In the genomic region with DNA sequence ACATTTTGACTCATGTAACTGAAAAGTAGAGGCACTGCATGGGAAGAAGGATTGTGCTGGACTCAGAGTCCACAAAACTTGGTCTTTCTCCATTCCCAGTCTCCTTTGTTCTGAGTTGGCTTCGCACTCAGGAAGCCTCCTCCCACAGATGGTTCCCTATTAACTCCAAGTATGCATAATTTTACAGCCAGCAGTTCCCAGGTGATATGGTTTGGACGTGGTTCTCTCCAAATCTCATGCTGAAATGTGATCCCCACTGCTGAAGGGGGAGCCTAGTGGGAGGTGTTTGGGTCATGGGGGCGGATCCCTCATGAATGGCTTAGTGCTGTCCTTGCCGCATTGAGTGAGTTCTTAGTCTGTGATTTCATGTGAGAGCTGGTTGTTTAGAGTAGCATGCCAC, we compare ENCODE assay signal across 15 cellular contexts.
DNase-seq lines count a peak whose midpoint lies in the region; ATAC-seq, FAIRE-seq and TF ChIP-seq lines count a peak whose summit lies in the region.
"Had no signal": no experiment of that assay in that cellular context is flagged by ENCODE, and none has a peak within 500 bp of the region (broad histone marks: within the 10 kb centered on the region; RNA-seq: fewer than 3 reads in every experiment).

No MANE protein-coding gene starts in this region.

- H3K36me3 ChIP-seq in right atrium auricular region (no peaks in the 10 kb centered on the region), H1 (ENCODE audit: control insufficient read depth in 2 of 4, insufficient read depth in 4 of 4, low read length in 3 of 4) (no peaks in the 10 kb centered on the region), mucosa of rectum (ENCODE audit: control insufficient read depth in 2 of 2, insufficient read depth in 2 of 2, low read length in 2 of 2) (no peaks in the 10 kb centered on the region)
- H3K36me3 ChIP-seq: thoracic aorta had no signal

- TF ChIP-seq CTCF in right atrium auricular region (IDR thresholded peaks at IDR 0.05) (no peak), H1 (IDR thresholded peaks at IDR 0.05; ENCODE audit: control extremely low read depth in 1 of 3, insufficient read depth in 1 of 3, low read depth in 1 of 3, low read length in 3 of 3) (no peak), osteocyte (IDR thresholded peaks at IDR 0.05) (no peak)

- no peak overlapping the region for H2BK20ac ChIP-seq in H1 (ENCODE audit: low read length)

- H2AK5ac ChIP-seq in H1 (ENCODE audit: low read depth, low read length): no peak overlapping the region

- no peak overlapping the region for H4K91ac ChIP-seq in H1 (replicated peaks; ENCODE audit: insufficient read length, low read length)

- H3K4me3 Mint-ChIP-seq in osteocyte (ENCODE audit: unreplicated experiment): no peak overlapping the region
- H3K4me3 Mint-ChIP-seq: activated CD4-positive, alpha-beta T cell treated with anti-CD3 and anti-CD28 coated beads for 36 hours; HFFc6; T-helper 1 cell treated with Interleukin-12 subunit alpha and Interleukin-12 subunit beta and Interleukin-4 antibody, amounts not matched to agents 30 μg/mL and 1 μg/mL, for 36 hours had no signal

- H3K9me3 Mint-ChIP-seq in osteocyte (ENCODE audit: unreplicated experiment): no peaks in the 10 kb centered on the region
- H3K9me3 Mint-ChIP-seq: HFFc6; T-helper 1 cell treated with Interleukin-12 subunit alpha and Interleukin-12 subunit beta and Interleukin-4 antibody, amounts not matched to agents 30 μg/mL and 1 μg/mL, for 36 hours had no signal

- no peak overlapping the region for H2BK5ac ChIP-seq in H1 (ENCODE audit: low read depth, low read length)

- no peak overlapping the region for H4K8ac ChIP-seq in H1 (ENCODE audit: extremely low read depth, insufficient read depth, low read length)

- H3K23me2 ChIP-seq in H1 (ENCODE audit: low read depth, low read length): no peaks in the 10 kb centered on the region

- no peak overlapping the region for H3K4me2 ChIP-seq in H1 (ENCODE audit: insufficient read depth in 1 of 2, low read depth in 2 of 2, low read length in 2 of 2)

- no peak overlapping the region for H3K27ac ChIP-seq in right atrium auricular region
- H3K27ac ChIP-seq in H1 (ENCODE audit: low read depth, low read length): no peak overlapping the region
- H3K27ac ChIP-seq in mucosa of rectum (ENCODE audit: low read depth in 2 of 2, low read length in 2 of 2): peak overlapping the region; percentile 79 to 81
- H3K27ac ChIP-seq in substantia nigra (ENCODE audit: low read depth, low read length, poor library complexity, severe bottlenecking): no peak overlapping the region
- H3K27ac ChIP-seq: thoracic aorta had no signal

- POLR2A ChIA-PET in H1 (lab: Charles Lee; ENCODE audit: partially characterized antibody): no interaction called here

- no peak overlapping the region for H2BK12ac ChIP-seq in H1 (ENCODE audit: low read depth, low read length)

- H3K4me1 Mint-ChIP-seq in osteocyte (ENCODE audit: unreplicated experiment): peaks cover 8% of the 10 kb centered on the region
- H3K4me1 Mint-ChIP-seq: activated CD4-positive, alpha-beta T cell treated with anti-CD3 and anti-CD28 coated beads for 36 hours had no signal

- H3K23ac ChIP-seq in H1 (ENCODE audit: insufficient read length): no peak overlapping the region

- no peak overlapping the region for H2BK15ac ChIP-seq in H1 (ENCODE audit: low read length)

- H2AFZ ChIP-seq in H1 (ENCODE audit: low read length): peak overlapping the region; percentile 95

- no peaks in the 10 kb centered on the region for H4K20me1 ChIP-seq in H1 (replicated peaks in 1 of 2; ENCODE audit: control insufficient read depth in 1 of 2, insufficient read depth in 2 of 2, low read length in 2 of 2)

- no peak overlapping the region for H3K4ac ChIP-seq in H1 (replicated peaks; ENCODE audit: insufficient read length, low read depth, low read length)

- WGBS in H1 (ENCODE audit: extremely low coverage in 1 of 2, insufficient coverage in 1 of 2, insufficient read length in 1 of 2, insufficient replicate concordance in 2 of 2, low coverage in 1 of 2, low lambda C conversion rate in 2 of 2, missing lambda C conversion rate in 1 of 2), 2 experiments: 69% methylated on average over 4 of the region's 4 CpGs; no CpG with 5 or more reads in 1 of the 2 experiments

- intact Hi-C loops in Right ventricle myocardium superior (cut with DNase I): loop anchor here (5.0 kb wide), 2 partner anchors 81 to 84 kb away; a partner anchor contains a TSS

- H3K79me2 ChIP-seq in H1 (ENCODE audit: control insufficient read depth in 1 of 2, insufficient read depth in 2 of 2, low read length in 2 of 2): no peaks in the 10 kb centered on the region

- no peaks in the 10 kb centered on the region for H3K27me3 Mint-ChIP-seq in osteocyte (ENCODE audit: unreplicated experiment)

- ATAC-seq in Right ventricle myocardium superior (ENCODE audit: poor library complexity) (peak; percentile 1), GM18502 (IDR thresholded peaks at IDR 0.05; ENCODE audit: poor library complexity, unreplicated experiment) (no peak)
- ATAC-seq: activated CD4-positive, alpha-beta T cell treated with anti-CD3 and anti-CD28 coated beads for 36 hours had no signal

- no peak for FAIRE-seq in H1 (lab: Jason Lieb, UNC)

- H3K56ac ChIP-seq in H1 (replicated peaks; ENCODE audit: insufficient read length, low read depth, low read length): no peak overlapping the region

- no peak for DNase-seq in Right ventricle myocardium superior
- no peak for DNase-seq in right atrium auricular region (ENCODE audit: low spot score)
- no peak for DNase-seq in H1 (ENCODE audit: low read depth in 1 of 2, low spot score in 2 of 2)
- DNase-seq in osteocyte (ENCODE audit: extremely low spot score, unreplicated experiment): no peak
- DNase-seq in substantia nigra (lab: John Stamatoyannopoulos, UW): no peak
- DNase-seq in retina: no peak
- DNase-seq: activated CD4-positive, alpha-beta T cell treated with anti-CD3 and anti-CD28 coated beads for 36 hours; anterior cingulate cortex; HFFc6; NCI-H510A treated with DMSO at 0.1 percent for 48 hours; stimulated activated CD4-positive, alpha-beta T cell treated with anti-CD3 and anti-CD28 coated beads, Interleukin-12 subunit alpha, Interleukin-12 subunit beta, amount 100 ng/mL, for 4 hours had no signal

- no peaks in the 10 kb centered on the region for H3K79me1 ChIP-seq in H1 (ENCODE audit: low read depth, low read length)

- no peak for TF ChIP-seq RAD21 in H1 (IDR thresholded peaks at IDR 0.05 in 1 of 2, conservative IDR thresholded peaks at IDR 0.05 in 1 of 2; ENCODE audit: low read depth in 2 of 2, low read length in 2 of 2)

- H3K4me3 ChIP-seq in right atrium auricular region (no peak overlapping the region), H1 (ENCODE audit: extremely low read depth in 1 of 4, insufficient read depth in 2 of 4, low read depth in 3 of 4, low read length in 4 of 4) (no peak overlapping the region), mucosa of rectum (ENCODE audit: low read length in 2 of 2) (peak overlapping the region in 1 of 2 donors; percentile 5)
- H3K4me3 ChIP-seq: thoracic aorta had no signal

- no peak overlapping the region for H3K9ac ChIP-seq in H1 (replicated peaks in 1 of 4; ENCODE audit: extremely low read depth in 1 of 4, low read depth in 3 of 4, low read length in 3 of 4)
- H3K9ac ChIP-seq in mucosa of rectum (ENCODE audit: low read depth in 1 of 2, low read length in 2 of 2): no peak overlapping the region

- H3K27me3 ChIP-seq in right atrium auricular region (no peaks in the 10 kb centered on the region), H1 (replicated peaks in 1 of 4; ENCODE audit: control insufficient read depth in 3 of 4, extremely low read depth in 1 of 4, insufficient read depth in 3 of 4, low read length in 3 of 4) (no peaks in the 10 kb centered on the region), mucosa of rectum (ENCODE audit: control insufficient read depth in 2 of 2, insufficient read depth in 2 of 2, low read length in 2 of 2) (no peaks in the 10 kb centered on the region)

- no peak for TF ChIP-seq EP300 in H1 (IDR thresholded peaks at IDR 0.05; ENCODE audit: borderline replicate concordance in 1 of 2, low read depth in 2 of 2, low read length in 2 of 2)

- no peak for TF ChIP-seq POLR2A in H1 (IDR thresholded peaks at IDR 0.05; ENCODE audit: control extremely low read depth in 1 of 2, low read depth in 2 of 2, low read length in 2 of 2)

- H2BK120ac ChIP-seq in H1 (replicated peaks; ENCODE audit: low read depth, low read length): no peak overlapping the region

- H3K9me3 ChIP-seq in right atrium auricular region (no peaks in the 10 kb centered on the region), H1 (ENCODE audit: insufficient read depth in 2 of 2, low read depth in 1 of 2, low read length in 1 of 2) (no peaks in the 10 kb centered on the region), mucosa of rectum (ENCODE audit: control insufficient read depth in 2 of 2, low read length in 2 of 2) (no peaks in the 10 kb centered on the region)
- H3K9me3 ChIP-seq: thoracic aorta had no signal

- no peak overlapping the region for H4K5ac ChIP-seq in H1 (ENCODE audit: insufficient read length, low read depth, low read length)

- H3K4me1 ChIP-seq in right atrium auricular region (peaks cover 0 to 45% of the 10 kb centered on the region in 2 donors), H1 (replicated peaks in 1 of 4; ENCODE audit: control insufficient read depth in 3 of 4, insufficient read depth in 4 of 4, low read length in 3 of 4) (peaks cover 0 to 11% (median 0%) of the 10 kb centered on the region in 4 experiments; a peak in 1 of 7 replicates), mucosa of rectum (ENCODE audit: control insufficient read depth in 2 of 2, insufficient read depth in 2 of 2, low read length in 2 of 2) (peaks cover 32 to 39% of the 10 kb centered on the region in 2 donors)

- H3K18ac ChIP-seq in H1 (ENCODE audit: extremely low read depth, low read length): no peak overlapping the region

- CTCF ChIA-PET in H1 (lab: Charles Lee; ENCODE audit: partially characterized antibody): no interaction called here

- no peaks in the 10 kb centered on the region for H3K36me3 Mint-ChIP-seq in osteocyte (ENCODE audit: unreplicated experiment)

- H3K27ac Mint-ChIP-seq in osteocyte (ENCODE audit: unreplicated experiment): no peak overlapping the region
- H3K27ac Mint-ChIP-seq: activated CD4-positive, alpha-beta T cell treated with anti-CD3 and anti-CD28 coated beads for 36 hours; HFFc6; T-helper 1 cell treated with Interleukin-12 subunit alpha and Interleukin-12 subunit beta and Interleukin-4 antibody, amounts not matched to agents 30 μg/mL and 1 μg/mL, for 36 hours had no signal

- H3K14ac ChIP-seq in H1 (ENCODE audit: insufficient read length): no peak overlapping the region

TF ChIP-seq in H1, 55 proteins besides CTCF, POLR2A, EP300 and RAD21 (continues in another document):
- TF ChIP-seq GTF2F1 (IDR thresholded peaks at IDR 0.05; ENCODE audit: borderline replicate concordance, low read depth, low read length) (no peak), HDAC2 (IDR thresholded peaks at IDR 0.05; ENCODE audit: borderline replicate concordance in 1 of 2, low read depth in 2 of 2, low read length in 2 of 2) (no peak), BACH1 (IDR thresholded peaks at IDR 0.05; ENCODE audit: low read length) (no peak), TBP (IDR thresholded peaks at IDR 0.05; ENCODE audit: low read depth, low read length) (no peak), TAF7 (optimal IDR thresholded peaks at IDR 0.05; ENCODE audit: borderline replicate concordance, low read depth, low read length) (no peak), HDAC6 (IDR thresholded peaks at IDR 0.05; ENCODE audit: low read depth, low read length) (no peak)

Comparison
In these comparisons a context has a peak if more than half of its experiments do, and no peak if none do; other contexts are left out.
1. H3K27ac ChIP-seq: peak in mucosa of rectum (2 of 2); none in right atrium auricular region (0 of 2), H1 (single experiment) and substantia nigra (single experiment).